8 cellular contexts compared by ENCODE assay signal in the genomic region with DNA sequence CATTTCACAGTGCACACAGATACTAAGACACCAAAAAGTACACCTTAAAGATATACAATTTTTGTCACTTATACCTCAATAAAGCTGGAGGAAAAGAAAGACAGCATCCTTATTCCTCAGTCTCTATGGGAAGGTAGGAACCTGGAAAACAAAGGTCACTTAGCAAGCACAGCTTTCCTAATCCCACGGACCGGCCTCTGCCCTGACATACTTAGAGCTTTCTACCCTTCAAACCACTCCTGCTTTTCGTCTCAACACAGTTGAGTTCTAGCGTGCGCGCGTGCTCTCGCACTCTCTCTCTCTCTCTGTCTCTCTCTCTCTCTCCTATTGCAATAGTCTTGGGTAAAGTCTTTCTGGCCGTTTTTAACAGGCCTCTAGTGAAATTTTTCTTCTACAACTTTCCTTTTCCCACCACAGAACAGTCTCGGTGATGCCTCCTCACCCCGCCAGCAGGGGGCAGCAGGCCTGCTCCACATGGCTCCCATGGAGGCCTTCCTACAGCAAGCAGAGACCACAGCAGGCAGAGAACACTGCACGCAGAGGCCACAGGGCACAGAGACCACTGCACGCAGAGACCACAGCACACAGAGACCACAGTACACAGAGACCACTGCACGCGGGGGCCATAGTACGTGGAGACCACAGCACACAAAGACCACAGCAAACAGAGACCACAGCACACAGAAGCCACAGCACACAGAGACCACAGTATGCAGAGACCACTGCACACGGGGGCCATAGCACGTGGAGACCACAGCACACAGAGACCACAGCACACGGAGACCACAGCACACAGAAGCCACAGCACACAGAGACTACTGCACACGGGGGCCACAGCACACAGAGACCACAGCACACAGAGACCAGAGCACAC.
DNase-seq lines count a peak whose midpoint lies in the region; ATAC-seq and TF ChIP-seq lines count a peak whose summit lies in the region.

No MANE protein-coding gene starts in this region.

- H3K36me3 ChIP-seq in A673 (ENCODE audit: insufficient read depth, low read length, poor library complexity, severe bottlenecking) (no peaks in the 10 kb centered on the region), OCI-LY1 (ENCODE audit: insufficient read depth, low read length) (no peaks in the 10 kb centered on the region), tibial nerve (no peaks in the 10 kb centered on the region)

- DNase-seq in A673 (ENCODE audit: low spot score) (peak; percentile 60), GM13977 (ENCODE audit: low spot score) (peak; percentile 54), hepatic stellate cell (ENCODE audit: low spot score) (peak; percentile 8), tibial nerve (ENCODE audit: low spot score in 2 of 2) (no peak)
- DNase-seq in activated T-cell treated with anti-CD3 and anti-CD28 coated beads, Interleukin-2, amount 50 U/mL, for 48 hours, result peak; percentile 79 to 83
- peak; percentile 50 for DNase-seq in stimulated activated CD8-positive, alpha-beta memory T cell treated with anti-CD3 and anti-CD28 coated beads, Interleukin-15, amount 100 ng/mL, for 24 hours (ENCODE audit: low read depth)

- no peaks in the 10 kb centered on the region for H4K20me1 ChIP-seq in OCI-LY1 (ENCODE audit: insufficient read depth, low read length)

- H2AFZ ChIP-seq in OCI-LY1 (ENCODE audit: low read length), result no peak overlapping the region

- ATAC-seq in HG02852 (IDR thresholded peaks at IDR 0.05; ENCODE audit: unreplicated experiment), result peak; percentile 82

- TF ChIP-seq CTCF in A673 (conservative IDR thresholded peaks at IDR 0.05; ENCODE audit: low read depth, low read length) (peak; percentile 80), GM13977 (IDR thresholded peaks at IDR 0.05; ENCODE audit: extremely low read depth, insufficient read depth, missing control alignments) (peak; percentile 82), OCI-LY1 (IDR thresholded peaks at IDR 0.05; ENCODE audit: low read length) (peak; percentile 89), tibial nerve (IDR thresholded peaks at IDR 0.05) (peak in 1 of 5 experiments; percentile 46)

- H3K4me3 ChIP-seq in A673 (ENCODE audit: low read depth, low read length, poor library complexity, severe bottlenecking) (no peak overlapping the region), OCI-LY1 (ENCODE audit: low read depth, low read length, poor library complexity, severe bottlenecking) (no peak overlapping the region), tibial nerve (no peak overlapping the region)

- no peaks in the 10 kb centered on the region for H3F3A ChIP-seq in OCI-LY1 (ENCODE audit: insufficient read depth, low read length)

- no peak for TF ChIP-seq EP300 in tibial nerve (IDR thresholded peaks at IDR 0.05)

- H3K9me3 ChIP-seq in A673 (ENCODE audit: low read depth, low read length, poor library complexity, severe bottlenecking) (no peaks in the 10 kb centered on the region), OCI-LY1 (ENCODE audit: low read length) (no peaks in the 10 kb centered on the region), tibial nerve (no peaks in the 10 kb centered on the region)

- H3K4me1 ChIP-seq in A673 (ENCODE audit: insufficient read depth, low read length, poor library complexity, severe bottlenecking) (no peaks in the 10 kb centered on the region), OCI-LY1 (ENCODE audit: insufficient read depth, low read length, severe bottlenecking) (no peaks in the 10 kb centered on the region), tibial nerve (no peaks in the 10 kb centered on the region)

- no peak overlapping the region for H3K4me2 ChIP-seq in OCI-LY1 (ENCODE audit: low read length)

- H3K9ac ChIP-seq in OCI-LY1 (ENCODE audit: low read length), result no peak overlapping the region

- H3K9me2 ChIP-seq in OCI-LY1 (ENCODE audit: low read depth, low read length), result no peaks in the 10 kb centered on the region

- H3K27ac ChIP-seq in A673 (ENCODE audit: low read depth, low read length, poor library complexity, severe bottlenecking) (no peak overlapping the region), OCI-LY1 (ENCODE audit: low read depth, low read length, poor library complexity, severe bottlenecking) (no peak overlapping the region), tibial nerve (no peak overlapping the region)

- CTCF ChIA-PET in A673 (lab: Charles Lee), result no interaction called here

- no peak for TF ChIP-seq POLR2A in tibial nerve (IDR thresholded peaks at IDR 0.05)

- POLR2A ChIA-PET in A673 (lab: Charles Lee; ENCODE audit: low non-redundant PET), result no interaction called here

- 75 to 77% methylated on average over 20 of the region's 20 CpGs for WGBS in tibial nerve, 2 donors

- H3K79me2 ChIP-seq in OCI-LY1 (ENCODE audit: insufficient read depth, low read length), result no peaks in the 10 kb centered on the region

- H3K27me3 ChIP-seq in A673 (replicated peaks; ENCODE audit: insufficient read depth, low read depth, low read length, poor library complexity) (no peaks in the 10 kb centered on the region), OCI-LY1 (ENCODE audit: insufficient read depth, low read length) (no peaks in the 10 kb centered on the region), tibial nerve (no peaks in the 10 kb centered on the region)

- BruUV-seq in A673 (replicated peaks; lab: Mats Ljungman, UMichigan), result no TSS peak

- intact Hi-C loops in A673 (cut with micrococcal nuclease; ENCODE audit: unreplicated experiment), result loop anchor here (2.0 to 5.0 kb wide), 2 partner anchors 77 to 302 kb away; no protein-coding TSS in a partner anchor

- in situ Hi-C loops in GM13977 (cut with MboI; ENCODE audit: low pct_unique_long_range_greater_than_20kb, low sequenced_read_pairs, unreplicated experiment), result no loop called here

Comparison
In these comparisons a context has a peak if more than half of its experiments do, and no peak if none do; other contexts are left out.
1. DNase-seq: peak in A673 (single experiment), GM13977 (single experiment), activated T-cell treated with anti-CD3 and anti-CD28 coated beads, Interleukin-2, amount 50 U/mL, for 48 hours (2 of 2), hepatic stellate cell (single experiment) and stimulated activated CD8-positive, alpha-beta memory T cell treated with anti-CD3 and anti-CD28 coated beads, Interleukin-15, amount 100 ng/mL, for 24 hours (single experiment); none in tibial nerve (0 of 2).